Comparison of ENCODE assay signal across 15 cellular contexts in genomic region chr10:96257944-96258343, GRCh38. TPM values are rescaled to one million over a fixed set of nuclear protein-coding genes. Genes with fewer than 3 reads are reported as not detected.
DNase-seq lines count a peak whose midpoint lies in the region; TF ChIP-seq lines count a peak whose summit lies in the region.
"Had no signal": no experiment of that assay in that cellular context is flagged by ENCODE, and none has a peak within 500 bp of the region (broad histone marks: within the 10 kb centered on the region; RNA-seq: fewer than 3 reads in every experiment).

No MANE protein-coding gene starts in this region.

- no peaks in the 10 kb centered on the region for H3K9me3 ChIP-seq in A673 (ENCODE audit: low read depth, low read length, poor library complexity, severe bottlenecking)

- no peaks in the 10 kb centered on the region for H3K27me3 Mint-ChIP-seq in IgD-negative memory B cell

- DNase-seq in UCSD-AML1 (lab: John Stamatoyannopoulos, UW; ENCODE audit: unreplicated experiment) = peak; percentile 51
- DNase-seq in hippocampal formation (lab: John Stamatoyannopoulos, UW) = peak; percentile 13 to 22
- peak; percentile 29 for DNase-seq in superior temporal gyrus (ENCODE audit: extremely low spot score)
- DNase-seq in activated naive CD4-positive, alpha-beta T cell treated with anti-CD3 and anti-CD28 coated beads, Interleukin-2, amount 50 U/mL, for 16 hours = no peak
- DNase-seq in DMS79 (lab: John Stamatoyannopoulos, UW) = no peak
- no peak for DNase-seq in A673 (ENCODE audit: low spot score)
- DNase-seq: endodermal cell, glutamatergic neuron, mesenchymal stem cell, NCI-H2029, NCI-H82 had no signal

- peak overlapping the region; percentile 25 to 63 (median 31) for H3K27ac Mint-ChIP-seq in IgD-negative memory B cell
- H3K27ac Mint-ChIP-seq: endodermal cell had no signal

- H3K27me3 ChIP-seq in A673 (replicated peaks; ENCODE audit: insufficient read depth, low read depth, low read length, poor library complexity) = no peaks in the 10 kb centered on the region

- no peak for TF ChIP-seq CTCF in A673 (conservative IDR thresholded peaks at IDR 0.05; ENCODE audit: low read depth, low read length)

- no peak overlapping the region for H3K27ac ChIP-seq in A673 (ENCODE audit: low read depth, low read length, poor library complexity, severe bottlenecking)

- CTCF ChIA-PET in A673 (lab: Charles Lee) = interaction anchor here (0.8 kb wide), 1 partner anchor 29 kb away, joined by 10 read pairs; no protein-coding TSS in a partner anchor

- no TSS peak for BruUV-seq in A673 (replicated peaks; lab: Mats Ljungman, UMichigan)

- no peaks in the 10 kb centered on the region for H3K36me3 ChIP-seq in A673 (ENCODE audit: insufficient read depth, low read length, poor library complexity, severe bottlenecking)

- peaks cover 50 to 67% (median 61%) of the 10 kb centered on the region in 3 donors for H3K4me1 Mint-ChIP-seq in IgD-negative memory B cell

- H3K4me3 Mint-ChIP-seq in IgD-negative memory B cell = peak overlapping the region in 3 of 4 donors; percentile 19 to 80 (median 76)
- H3K4me3 Mint-ChIP-seq: endodermal cell had no signal

- H3K36me3 Mint-ChIP-seq in IgD-negative memory B cell = peaks cover 9% of the 10 kb centered on the region

- POLR2A ChIA-PET in A673 (lab: Charles Lee; ENCODE audit: low non-redundant PET) = no interaction called here

- H3K4me3 ChIP-seq in A673 (ENCODE audit: low read depth, low read length, poor library complexity, severe bottlenecking) = no peak overlapping the region
- H3K4me3 ChIP-seq: K562 had no signal

- intact Hi-C loops in A673 (cut with micrococcal nuclease; ENCODE audit: unreplicated experiment) = no loop called here

- H3K9me3 Mint-ChIP-seq in IgD-negative memory B cell = no peaks in the 10 kb centered on the region
- H3K9me3 Mint-ChIP-seq: endodermal cell had no signal

- H3K4me1 ChIP-seq in A673 (ENCODE audit: insufficient read depth, low read length, poor library complexity, severe bottlenecking) = no peaks in the 10 kb centered on the region

RNA-seq across cellular contexts. Expression of gene BLNK, which starts 13.4 kb away (rescaled TPM):
- 217 TPM for polyA plus RNA-seq in IgD-negative memory B cell
- not detected in 2 replicates for total RNA-seq in A673 (2021)
- total RNA-seq: astrocyte, endodermal cell, K562 had no signal
- polyA plus RNA-seq: K562 had no signal

RNA-seq across cellular contexts. Expression of gene DNTT, which starts 46.3 kb away (rescaled TPM):
- 0.10 TPM for polyA plus RNA-seq in IgD-negative memory B cell
- not detected in 2 replicates for total RNA-seq in A673 (2021)
- total RNA-seq: astrocyte, endodermal cell, K562, renal cortical epithelial cell had no signal
- polyA plus RNA-seq: K562 had no signal

Comparison
In these comparisons a context has a peak if more than half of its experiments do, and no peak if none do; other contexts are left out.
1. DNase-seq: peak in UCSD-AML1 (single experiment), hippocampal formation (2 of 2) and superior temporal gyrus (single experiment); none in activated naive CD4-positive, alpha-beta T cell treated with anti-CD3 and anti-CD28 coated beads, Interleukin-2, amount 50 U/mL, for 16 hours (single experiment), DMS79 (single experiment) and A673 (single experiment).